9 cellular contexts compared by ENCODE assay signal in genomic region chr11:96303067-96303466, GRCh38. TPM values are rescaled to one million over a fixed set of nuclear protein-coding genes. Genes with fewer than 3 reads are reported as not detected.
DNase-seq lines count a peak whose midpoint lies in the region; ATAC-seq and TF ChIP-seq lines count a peak whose summit lies in the region.
"Had no signal": no experiment of that assay in that cellular context is flagged by ENCODE, and none has a peak within 500 bp of the region (broad histone marks: within the 10 kb centered on the region; RNA-seq: fewer than 3 reads in every experiment).

No MANE protein-coding gene starts in this region.

- peak overlapping the region; percentile 15 for H3K4me3 ChIP-seq in fibroblast of pulmonary artery (replicated peaks; ENCODE audit: low read depth, low read length)
- no peak overlapping the region for H3K4me3 ChIP-seq in spleen

- TF ChIP-seq CTCF in fibroblast of pulmonary artery (IDR thresholded peaks at IDR 0.05; ENCODE audit: low read length, missing control alignments) (no peak), spleen (IDR thresholded peaks at IDR 0.05 in 8 of 11, conservative IDR thresholded peaks at IDR 0.05 in 3 of 11) (no peak)

- H3K9me3 ChIP-seq in spleen = no peaks in the 10 kb centered on the region

- DNase-seq in SIG-M5 treated with dmso at 0.1 percent for 504 hours (lab: John Stamatoyannopoulos, UW; ENCODE audit: unreplicated experiment) (peak; percentile 3), SIG-M5 (lab: John Stamatoyannopoulos, UW) (no peak), fibroblast of pulmonary artery (ENCODE audit: low read depth) (peak; percentile 88), spleen (no peak), NCI-H2029 treated with DMSO at 0.1 percent for 48 hours (lab: John Stamatoyannopoulos, UW) (no peak), epidermal melanocyte (ENCODE audit: insufficient read length, low spot score) (no peak)
- DNase-seq: activated CD4-positive, CD25-positive, alpha-beta regulatory T cell had no signal

- H3K27me3 ChIP-seq in spleen (replicated peaks in 1 of 7) = no peaks in the 10 kb centered on the region

- no peak for TF ChIP-seq POLR2A in spleen (IDR thresholded peaks at IDR 0.05)

- H3K27ac ChIP-seq in spleen = peak overlapping the region in 6 of 8 donors; percentile 16 to 81 (median 38)

- intact Hi-C loops in spleen (cut with DNase I; ENCODE audit: low total_unique reads) = no loop called here

- 51 to 78% (median 73%) methylated on average over 1 of the region's 1 CpG for WGBS in spleen, 5 donors

- no peaks in the 10 kb centered on the region for H3K36me3 ChIP-seq in spleen

- ATAC-seq in SK-N-SH treated with all-trans-retinoic acid at 6 μM for 48 hours = peak; percentile 12; the same call in 2 of the 3 replicates
- ATAC-seq in HG03097 (IDR thresholded peaks at IDR 0.05; ENCODE audit: low FRiP score, unreplicated experiment) = no peak

- H3K4me1 ChIP-seq in spleen = peaks cover 17 to 90% (median 63%) of the 10 kb centered on the region in 6 donors

TF ChIP-seq in SK-N-SH treated with all-trans-retinoic acid at 6 μM for 48 hours, 23 proteins besides CTCF, POLR2A, EP300 and RAD21:
- TF ChIP-seq ZFP3 (CRISPR knock-in tag; IDR thresholded peaks at IDR 0.05) (no peak), PPARA (CRISPR knock-in tag; IDR thresholded peaks at IDR 0.05; ENCODE audit: borderline replicate concordance) (no peak), ARNTL (CRISPR knock-in tag; IDR thresholded peaks at IDR 0.05; ENCODE audit: borderline replicate concordance, low read depth) (no peak), PATZ1 (CRISPR knock-in tag; IDR thresholded peaks at IDR 0.05; ENCODE audit: borderline replicate concordance) (no peak), TSHZ2 (CRISPR knock-in tag; IDR thresholded peaks at IDR 0.05) (no peak), CSDC2 (CRISPR knock-in tag; IDR thresholded peaks at IDR 0.05) (no peak), BACH2 (CRISPR knock-in tag; IDR thresholded peaks at IDR 0.05; ENCODE audit: borderline replicate concordance) (no peak), ZNF565 (CRISPR knock-in tag; conservative IDR thresholded peaks at IDR 0.05; ENCODE audit: low read depth) (no peak), CREB5 (CRISPR knock-in tag; IDR thresholded peaks at IDR 0.05; ENCODE audit: low read depth) (no peak), ESRRG (CRISPR knock-in tag; IDR thresholded peaks at IDR 0.05) (no peak), OSR1 (CRISPR knock-in tag; IDR thresholded peaks at IDR 0.05) (no peak), ZNF8 (CRISPR knock-in tag; IDR thresholded peaks at IDR 0.05) (no peak), SNAI2 (CRISPR knock-in tag; IDR thresholded peaks at IDR 0.05) (no peak), ZC3H10 (CRISPR knock-in tag; IDR thresholded peaks at IDR 0.05) (no peak)
- TF ChIP-seq, protein P1, sequence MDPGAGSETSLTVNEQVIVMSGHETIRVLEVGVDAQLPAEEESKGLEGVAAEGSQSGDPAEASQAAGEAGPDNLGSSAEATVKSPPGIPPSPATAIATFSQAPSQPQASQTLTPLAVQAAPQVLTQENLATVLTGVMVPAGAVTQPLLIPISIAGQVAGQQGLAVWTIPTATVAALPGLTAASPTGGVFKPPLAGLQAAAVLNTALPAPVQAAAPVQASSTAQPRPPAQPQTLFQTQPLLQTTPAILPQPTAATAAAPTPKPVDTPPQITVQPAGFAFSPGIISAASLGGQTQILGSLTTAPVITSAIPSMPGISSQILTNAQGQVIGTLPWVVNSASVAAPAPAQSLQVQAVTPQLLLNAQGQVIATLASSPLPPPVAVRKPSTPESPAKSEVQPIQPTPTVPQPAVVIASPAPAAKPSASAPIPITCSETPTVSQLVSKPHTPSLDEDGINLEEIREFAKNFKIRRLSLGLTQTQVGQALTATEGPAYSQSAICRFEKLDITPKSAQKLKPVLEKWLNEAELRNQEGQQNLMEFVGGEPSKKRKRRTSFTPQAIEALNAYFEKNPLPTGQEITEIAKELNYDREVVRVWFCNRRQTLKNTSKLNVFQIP (CRISPR knock-in tag; IDR thresholded peaks at IDR 0.05; ENCODE audit: borderline replicate concordance, low read depth) = no peak
- TF ChIP-seq, protein P2, sequence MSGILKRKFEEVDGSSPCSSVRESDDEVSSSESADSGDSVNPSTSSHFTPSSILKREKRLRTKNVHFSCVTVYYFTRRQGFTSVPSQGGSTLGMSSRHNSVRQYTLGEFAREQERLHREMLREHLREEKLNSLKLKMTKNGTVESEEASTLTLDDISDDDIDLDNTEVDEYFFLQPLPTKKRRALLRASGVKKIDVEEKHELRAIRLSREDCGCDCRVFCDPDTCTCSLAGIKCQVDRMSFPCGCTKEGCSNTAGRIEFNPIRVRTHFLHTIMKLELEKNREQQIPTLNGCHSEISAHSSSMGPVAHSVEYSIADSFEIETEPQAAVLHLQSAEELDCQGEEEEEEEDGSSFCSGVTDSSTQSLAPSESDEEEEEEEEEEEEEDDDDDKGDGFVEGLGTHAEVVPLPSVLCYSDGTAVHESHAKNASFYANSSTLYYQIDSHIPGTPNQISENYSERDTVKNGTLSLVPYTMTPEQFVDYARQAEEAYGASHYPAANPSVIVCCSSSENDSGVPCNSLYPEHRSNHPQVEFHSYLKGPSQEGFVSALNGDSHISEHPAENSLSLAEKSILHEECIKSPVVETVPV (CRISPR knock-in tag; IDR thresholded peaks at IDR 0.05) = no peak

RNA-seq across cellular contexts. Expression of gene MAML2, which starts 39.9 kb away (rescaled TPM):
- 10 to 100 TPM; 20.8 to 43.4 (median 34.2) TPM for total RNA-seq in spleen
- polyA plus RNA-seq in spleen = 1 to 10 TPM; 2.7 to 5.0 (median 3.0) TPM

Comparison
In these comparisons a context has a peak if more than half of its experiments do, and no peak if none do; other contexts are left out.
1. DNase-seq: peak in SIG-M5 treated with dmso at 0.1 percent for 504 hours (single experiment) and fibroblast of pulmonary artery (single experiment); none in SIG-M5 (single experiment), spleen (single experiment), NCI-H2029 treated with DMSO at 0.1 percent for 48 hours (single experiment) and epidermal melanocyte (single experiment).